ENCODE assay signal across 19 cellular contexts in the genomic region with DNA sequence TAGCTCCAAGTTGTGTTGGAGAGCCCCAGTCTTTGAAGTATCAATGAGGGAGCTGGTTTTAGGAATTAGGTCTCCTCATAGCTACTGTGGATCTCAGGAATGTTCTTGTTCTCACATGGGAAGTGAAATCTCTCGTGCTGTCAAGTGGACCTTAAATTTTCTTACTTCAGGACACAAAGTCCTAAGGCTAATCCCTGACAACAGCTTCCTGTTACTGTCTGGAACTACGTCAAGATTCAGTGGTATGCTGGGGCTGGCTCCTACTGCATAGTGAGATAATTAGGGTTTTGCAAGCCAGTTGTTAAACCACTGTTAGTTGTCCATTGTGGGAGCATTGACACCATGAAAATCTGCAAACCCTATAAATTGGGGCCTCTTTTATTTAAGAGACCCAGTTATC. TPM values are rescaled to one million over a fixed set of nuclear protein-coding genes. Genes with fewer than 3 reads are reported as not detected.
DNase-seq lines count a peak whose midpoint lies in the region; ATAC-seq, FAIRE-seq and TF ChIP-seq lines count a peak whose summit lies in the region.
"Had no signal": no experiment of that assay in that cellular context is flagged by ENCODE, and none has a peak within 500 bp of the region (broad histone marks: within the 10 kb centered on the region; RNA-seq: fewer than 3 reads in every experiment).

No MANE protein-coding gene starts in this region.

- DNase-seq in M059J (ENCODE audit: low read depth) (peak; percentile 23), choroid plexus epithelial cell (ENCODE audit: low read depth) (peak; percentile 84), kidney (no peak), stomach (no peak), Kasumi-1 (lab: John Stamatoyannopoulos, UW) (no peak)
- DNase-seq: activated CD4-positive, alpha-beta T cell treated with anti-CD3 and anti-CD28 coated beads, Interleukin-2, amount 10 ng/mL, durations not matched to agents 24 days and 14 days; activated naive CD4-positive, alpha-beta T cell treated with Interleukin-2 at 50 U/mL for 16 hours; DMS153; effector CD4-positive, alpha-beta T cell; NCI-H2081 treated with DMSO at 0.1 percent for 48 hours; NCI-H526; sigmoid colon; stimulated activated CD4-positive, alpha-beta T cell treated with anti-CD3 and anti-CD28 coated beads, Interleukin-4, amount 100 ng/mL, for 24 hours; stimulated activated CD8-positive, alpha-beta memory T cell treated with anti-CD3 and anti-CD28 coated beads, Interleukin-4, amount 100 ng/mL, for 48 hours had no signal

- no peak for ATAC-seq in HG03457 (IDR thresholded peaks at IDR 0.05; ENCODE audit: unreplicated experiment)
- ATAC-seq in GM21447 (IDR thresholded peaks at IDR 0.05; ENCODE audit: unreplicated experiment) = no peak

- no peak for FAIRE-seq in kidney (lab: Jason Lieb, UNC)

- H3K27ac ChIP-seq in kidney (ENCODE audit: low read depth in 2 of 2, low read length in 2 of 2) (peak overlapping the region; percentile 23 to 54), stomach (peak overlapping the region in 1 of 5 donors; percentile 53)
- H3K27ac ChIP-seq: BLaER1 treated with 17β-estradiol and CSF1 and Interleukin-3, amounts not matched to agents 10 nM and 100 nM; thoracic aorta had no signal

- no peak overlapping the region for H3K4me3 ChIP-seq in choroid plexus epithelial cell (ENCODE audit: low read depth, low read length)
- no peak overlapping the region for H3K4me3 ChIP-seq in kidney (ENCODE audit: low read length in 2 of 2)
- H3K4me3 ChIP-seq in stomach = no peak overlapping the region
- H3K4me3 ChIP-seq: BLaER1 treated with 17β-estradiol and CSF1 and Interleukin-3, amounts not matched to agents 10 nM and 100 nM; sigmoid colon; thoracic aorta had no signal

- H3K9ac ChIP-seq in kidney (ENCODE audit: low read length in 2 of 2) = no peak overlapping the region
- H3K9ac ChIP-seq: BLaER1 treated with 17β-estradiol and CSF1 and Interleukin-3, amounts not matched to agents 10 nM and 100 nM had no signal

- TF ChIP-seq CTCF in choroid plexus epithelial cell (conservative IDR thresholded peaks at IDR 0.05; ENCODE audit: low read depth, low read length) (no peak), kidney (IDR thresholded peaks at IDR 0.05; ENCODE audit: borderline replicate concordance, extremely low read depth, insufficient read depth) (no peak), stomach (IDR thresholded peaks at IDR 0.05) (no peak)

- intact Hi-C loops in kidney (cut with DNase I) (no loop called here), stomach (cut with DNase I; ENCODE audit: low total_unique reads) (no loop called here)

- TF ChIP-seq EP300 in stomach (IDR thresholded peaks at IDR 0.05) = peak; percentile 40

- 25 to 52% (median 37%) methylated on average over 2 of the region's 2 CpGs for WGBS in stomach, 5 donors

- H3K9me3 ChIP-seq in kidney (ENCODE audit: control insufficient read depth in 1 of 2, low read length in 2 of 2) = peaks cover 0 to 5% of the 10 kb centered on the region in 2 donors
- H3K9me3 ChIP-seq in stomach = peaks cover 0 to 5% (median 0%) of the 10 kb centered on the region in 4 donors
- H3K9me3 ChIP-seq: thoracic aorta had no signal

- H3K36me3 ChIP-seq in kidney (ENCODE audit: control insufficient read depth in 1 of 2, insufficient read depth in 2 of 2, low read length in 2 of 2) (no peaks in the 10 kb centered on the region), stomach (no peaks in the 10 kb centered on the region)
- H3K36me3 ChIP-seq: BLaER1 treated with 17β-estradiol and CSF1 and Interleukin-3, amounts not matched to agents 10 nM and 100 nM; sigmoid colon; thoracic aorta had no signal

- peaks cover 0 to 8% (median 0%) of the 10 kb centered on the region in 3 donors for H3K27me3 ChIP-seq in stomach
- H3K27me3 ChIP-seq: BLaER1 treated with 17β-estradiol and CSF1 and Interleukin-3, amounts not matched to agents 10 nM and 100 nM; sigmoid colon had no signal

- no peak for TF ChIP-seq POLR2A in stomach (IDR thresholded peaks at IDR 0.05)

- H3K4me1 ChIP-seq in kidney (ENCODE audit: control insufficient read depth in 1 of 2, insufficient read depth in 1 of 2, low read depth in 1 of 2, low read length in 2 of 2) = peaks cover 0 to 3% of the 10 kb centered on the region in 2 donors
- no peaks in the 10 kb centered on the region for H3K4me1 ChIP-seq in stomach
- H3K4me1 ChIP-seq: BLaER1 treated with 17β-estradiol and CSF1 and Interleukin-3, amounts not matched to agents 10 nM and 100 nM; sigmoid colon had no signal

RNA-seq across cellular contexts. Expression of a gene that starts 22.8 kb away (rescaled TPM):
- total RNA-seq in M059J (2014; rRNA removed; shearing (Covaris generic)) = 2.1 and 2.4 TPM in 2 replicates
- 2.1 TPM for total RNA-seq in kidney
- polyA plus RNA-seq in kidney (ENCODE audit: insufficient read depth, low read depth, low replicate concordance) = 6.0 TPM
- 10 to 100 TPM in 1 of 5 donors, 1 to 10 TPM in 2, under 1 TPM in 1, not detected in 1; 0.58 to 60.5 (median 2.6) TPM for total RNA-seq in stomach
- polyA plus RNA-seq in stomach = 1 to 10 TPM; 1.2 to 1.7 (median 1.3) TPM

RNA-seq across cellular contexts. Expression of a gene that starts 37.6 kb away (rescaled TPM):
- 0.25 TPM in 1 of 2 replicates, not detected in the other for total RNA-seq in M059J (2014; rRNA removed; shearing (Covaris generic))
- total RNA-seq in kidney (2.5 TPM), stomach (not detected)
- polyA plus RNA-seq in kidney (ENCODE audit: insufficient read depth, low read depth, low replicate concordance) (1.2 TPM), stomach (under 1 TPM in 1 of 3 donors, not detected in 2; 0.10 TPM)
- total RNA-seq: activated CD4-positive, alpha-beta T cell treated with anti-CD3 and anti-CD28 coated beads, Interleukin-2, amount 10 ng/mL, durations not matched to agents 24 days and 14 days; SK-MEL-5; thoracic aorta had no signal

RNA-seq across cellular contexts. Expression of a gene that starts 37.7 kb away (rescaled TPM):
- 7.0 and 10.7 TPM in 2 replicates for total RNA-seq in M059J (2014; rRNA removed; shearing (Covaris generic))
- total RNA-seq in kidney (7.7 TPM), stomach (10 to 100 TPM in 1 of 5 donors, 1 to 10 TPM in 3, not detected in 1; 2.3 to 11.2 (median 2.9) TPM)
- polyA plus RNA-seq in kidney (ENCODE audit: insufficient read depth, low read depth, low replicate concordance) (13.7 TPM), stomach (1 to 10 TPM; 6.8 to 8.1 (median 7.5) TPM)

RNA-seq across cellular contexts. Expression of a gene that starts 47.9 kb away (rescaled TPM):
- 0.15 and 0.62 TPM in 2 replicates for total RNA-seq in M059J (2014; rRNA removed; shearing (Covaris generic))
- total RNA-seq in kidney (0.47 TPM), stomach (not detected)
- polyA plus RNA-seq in kidney (ENCODE audit: insufficient read depth, low read depth, low replicate concordance) (0.24 TPM), stomach (under 1 TPM in 2 of 3 donors, not detected in 1; 0.43 to 0.56 TPM)
- total RNA-seq: activated CD4-positive, alpha-beta T cell treated with anti-CD3 and anti-CD28 coated beads, Interleukin-2, amount 10 ng/mL, durations not matched to agents 24 days and 14 days; sigmoid colon had no signal

RNA-seq across cellular contexts. Expression of a gene that starts 49.1 kb away (rescaled TPM):
- total RNA-seq in M059J (2014; rRNA removed; shearing (Covaris generic)) = 0.15 and 0.22 TPM in 2 replicates
- 2.1 TPM for total RNA-seq in kidney
- 0.86 TPM for polyA plus RNA-seq in kidney (ENCODE audit: insufficient read depth, low read depth, low replicate concordance)
- total RNA-seq in stomach = 1 to 10 TPM; 2.2 to 7.6 (median 3.8) TPM
- polyA plus RNA-seq in stomach = 1 to 10 TPM in 2 of 3 donors, under 1 TPM in 1; 0.12 to 5.5 (median 1.6) TPM
- total RNA-seq: SK-MEL-5 had no signal

Comparison
In these comparisons a context has a peak if more than half of its experiments do, and no peak if none do; other contexts are left out.
1. DNase-seq: peak in M059J (single experiment) and choroid plexus epithelial cell (single experiment); none in kidney (single experiment), stomach (single experiment) and Kasumi-1 (0 of 2).